Comparison of ENCODE assay signal across 9 cellular contexts in genomic region chr16:86508028-86508946, GRCh38. TPM values are rescaled to one million over a fixed set of nuclear protein-coding genes. Genes with fewer than 3 reads are reported as not detected.
DNase-seq lines count a peak whose midpoint lies in the region; ATAC-seq and TF ChIP-seq lines count a peak whose summit lies in the region.
"Had no signal": no experiment of that assay in that cellular context is flagged by ENCODE, and none has a peak within 500 bp of the region (broad histone marks: within the 10 kb centered on the region; RNA-seq: fewer than 3 reads in every experiment).

No MANE protein-coding gene starts in this region.

- TF ChIP-seq CTCF in cardiac muscle cell (IDR thresholded peaks at IDR 0.05; ENCODE audit: low read depth, low read length) = no peak
- no peak for TF ChIP-seq CTCF in cardiac fibroblast (IDR thresholded peaks at IDR 0.05; ENCODE audit: low read depth, low read length)
- no peak for TF ChIP-seq CTCF in mesothelial cell of epicardium (IDR thresholded peaks at IDR 0.05; ENCODE audit: unreplicated experiment)
- no peak for TF ChIP-seq CTCF in upper lobe of right lung (IDR thresholded peaks at IDR 0.05)

- H3K36me3 Mint-ChIP-seq in mesothelial cell of epicardium = no peaks in the 10 kb centered on the region

- DNase-seq in cardiac muscle cell (ENCODE audit: low read depth in 1 of 2, low spot score in 1 of 2) = no peak
- DNase-seq in Right ventricle myocardium superior = no peak
- peak; percentile 18 to 27 for DNase-seq in cardiac fibroblast (ENCODE audit: low read depth in 2 of 2)
- DNase-seq in mesothelial cell of epicardium (ENCODE audit: low spot score in 2 of 2, unreplicated experiment in 2 of 2) = no peak
- DNase-seq in upper lobe of right lung = no peak
- DNase-seq in NOMO-1 (lab: John Stamatoyannopoulos, UW; ENCODE audit: unreplicated experiment in 2 of 2) = no peak
- DNase-seq in NCI-H128 (lab: John Stamatoyannopoulos, UW; ENCODE audit: unreplicated experiment) = no peak
- DNase-seq: substantia nigra had no signal

- peak overlapping the region; percentile 58 for H3K4me3 Mint-ChIP-seq in mesothelial cell of epicardium

- H3K4me1 Mint-ChIP-seq in mesothelial cell of epicardium = peaks cover 23% of the 10 kb centered on the region

- no peaks in the 10 kb centered on the region for H3K9me3 Mint-ChIP-seq in mesothelial cell of epicardium

- no peak overlapping the region for H3K27ac Mint-ChIP-seq in mesothelial cell of epicardium

- H3K27me3 ChIP-seq in cardiac muscle cell = peaks cover 100% of the 10 kb centered on the region
- H3K27me3 ChIP-seq in upper lobe of right lung = peaks cover 80% of the 10 kb centered on the region

- ATAC-seq in Right ventricle myocardium superior (ENCODE audit: poor library complexity) = no peak
- peak; percentile 19 for ATAC-seq in upper lobe of right lung
- no peak for ATAC-seq in GM18867 (IDR thresholded peaks at IDR 0.05; ENCODE audit: unreplicated experiment)

- intact Hi-C loops in Right ventricle myocardium superior (cut with DNase I) (no loop called here), upper lobe of right lung (cut with DNase I) (no loop called here)

- H3K27ac ChIP-seq in cardiac muscle cell (no peak overlapping the region), upper lobe of right lung (peak overlapping the region; percentile 86)

- H3K4me1 ChIP-seq in cardiac muscle cell (ENCODE audit: low read depth) = no peaks in the 10 kb centered on the region
- peaks cover 14% of the 10 kb centered on the region for H3K4me1 ChIP-seq in upper lobe of right lung

- H3K36me3 ChIP-seq in cardiac muscle cell = no peaks in the 10 kb centered on the region
- H3K36me3 ChIP-seq in upper lobe of right lung = no peaks in the 10 kb centered on the region

- H3K4me3 ChIP-seq in cardiac muscle cell (peak overlapping the region; percentile 6), cardiac fibroblast (replicated peaks in 1 of 2; ENCODE audit: low read depth in 2 of 2, low read length in 2 of 2) (no peak overlapping the region), upper lobe of right lung (peak overlapping the region; percentile 62)

- no peaks in the 10 kb centered on the region for H3K9me3 ChIP-seq in cardiac muscle cell (ENCODE audit: low read depth)
- H3K9me3 ChIP-seq in upper lobe of right lung = no peaks in the 10 kb centered on the region

- peaks cover 88% of the 10 kb centered on the region for H3K27me3 Mint-ChIP-seq in mesothelial cell of epicardium (ENCODE audit: low read depth)

RNA-seq across cellular contexts. Expression of gene FOXF1, which starts 2.0 kb away (rescaled TPM):
- total RNA-seq in cardiac muscle cell (2.6 and 3.5 TPM in 2 replicates), Right ventricle myocardium superior (0.11 TPM), mesothelial cell of epicardium (1.9 to 2.6 TPM (median 1.9 TPM) in 3 replicates), upper lobe of right lung (46.4 TPM)
- polyA plus RNA-seq in cardiac muscle cell = 3.8 and 4.4 TPM in 2 replicates

RNA-seq across cellular contexts. Expression of gene MTHFSD, which starts 46.7 kb away (rescaled TPM):
- total RNA-seq in cardiac muscle cell = 17.8 and 36.0 TPM in 2 replicates
- 23.0 and 28.8 TPM in 2 replicates for polyA plus RNA-seq in cardiac muscle cell
- total RNA-seq in Right ventricle myocardium superior = 9.6 TPM
- total RNA-seq in mesothelial cell of epicardium = 21.0 to 27.4 TPM (median 23.1 TPM) in 3 replicates
- 18.7 TPM for total RNA-seq in upper lobe of right lung

RNA-seq across cellular contexts. Expression of gene FOXC2, which starts 58.3 kb away (rescaled TPM):
- total RNA-seq in cardiac muscle cell = 0.56 and 2.4 TPM in 2 replicates
- 3.7 and 10.5 TPM in 2 replicates for polyA plus RNA-seq in cardiac muscle cell
- total RNA-seq in Right ventricle myocardium superior = 1.4 TPM
- total RNA-seq in mesothelial cell of epicardium = 10.4 to 12.3 TPM (median 11.7 TPM) in 3 replicates
- total RNA-seq in upper lobe of right lung = 1.1 TPM

Comparison
In these comparisons a context has a peak if more than half of its experiments do, and no peak if none do; other contexts are left out.
1. DNase-seq: peak in cardiac fibroblast (2 of 2); none in cardiac muscle cell (0 of 2), Right ventricle myocardium superior (single experiment), mesothelial cell of epicardium (0 of 2), upper lobe of right lung (single experiment), NOMO-1 (0 of 2) and NCI-H128 (single experiment).
2. H3K4me3 ChIP-seq: peak in cardiac muscle cell (single experiment) and upper lobe of right lung (single experiment); none in cardiac fibroblast (0 of 2).
3. RNA of gene FOXF1, which starts 2.0 kb away (total RNA-seq): 46.4 TPM in upper lobe of right lung (single experiment); 2.6 to 3.5 TPM in cardiac muscle cell, 1.9 to 2.6 TPM in mesothelial cell of epicardium and 0.11 TPM in Right ventricle myocardium superior (single experiment); every median in the first group is over 10 times any median in the second.